ENCODE assay signal across 1 cellular context in the genomic region with DNA sequence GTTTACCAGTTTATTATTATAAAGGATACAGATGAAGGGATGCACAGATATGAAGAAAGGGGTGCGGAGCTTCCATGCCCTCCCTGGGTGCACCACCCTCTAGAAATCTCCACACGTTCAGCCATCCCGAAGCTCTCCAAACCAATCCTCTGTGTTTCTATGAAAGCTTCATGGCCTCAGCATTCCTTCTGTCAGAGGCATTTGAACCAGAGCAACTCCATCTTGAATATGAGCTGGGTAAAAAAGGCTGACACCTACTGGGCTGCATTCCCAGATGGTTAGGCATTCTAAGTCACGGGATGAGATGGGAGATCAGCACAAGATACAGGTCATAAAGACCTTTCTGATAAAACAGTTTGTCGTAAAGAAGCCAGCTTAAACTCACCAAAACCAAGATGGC.
TF ChIP-seq lines count a peak whose summit lies in the region.

No MANE protein-coding gene starts in this region.

TF ChIP-seq in K562, 482 proteins besides CTCF, POLR2A, EP300 and RAD21 (continued from another document and continues in another):
- TF ChIP-seq, protein P1, sequence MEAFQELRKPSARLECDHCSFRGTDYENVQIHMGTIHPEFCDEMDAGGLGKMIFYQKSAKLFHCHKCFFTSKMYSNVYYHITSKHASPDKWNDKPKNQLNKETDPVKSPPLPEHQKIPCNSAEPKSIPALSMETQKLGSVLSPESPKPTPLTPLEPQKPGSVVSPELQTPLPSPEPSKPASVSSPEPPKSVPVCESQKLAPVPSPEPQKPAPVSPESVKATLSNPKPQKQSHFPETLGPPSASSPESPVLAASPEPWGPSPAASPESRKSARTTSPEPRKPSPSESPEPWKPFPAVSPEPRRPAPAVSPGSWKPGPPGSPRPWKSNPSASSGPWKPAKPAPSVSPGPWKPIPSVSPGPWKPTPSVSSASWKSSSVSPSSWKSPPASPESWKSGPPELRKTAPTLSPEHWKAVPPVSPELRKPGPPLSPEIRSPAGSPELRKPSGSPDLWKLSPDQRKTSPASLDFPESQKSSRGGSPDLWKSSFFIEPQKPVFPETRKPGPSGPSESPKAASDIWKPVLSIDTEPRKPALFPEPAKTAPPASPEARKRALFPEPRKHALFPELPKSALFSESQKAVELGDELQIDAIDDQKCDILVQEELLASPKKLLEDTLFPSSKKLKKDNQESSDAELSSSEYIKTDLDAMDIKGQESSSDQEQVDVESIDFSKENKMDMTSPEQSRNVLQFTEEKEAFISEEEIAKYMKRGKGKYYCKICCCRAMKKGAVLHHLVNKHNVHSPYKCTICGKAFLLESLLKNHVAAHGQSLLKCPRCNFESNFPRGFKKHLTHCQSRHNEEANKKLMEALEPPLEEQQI (IDR thresholded peaks at IDR 0.05): no peak
- TF ChIP-seq MEF2D (tag; conservative IDR thresholded peaks at IDR 0.05; ENCODE audit: low read depth): peak; percentile 96
- TF ChIP-seq NR1H2 (CRISPR knock-in tag; IDR thresholded peaks at IDR 0.05): no peak
- TF ChIP-seq ZSCAN29 (IDR thresholded peaks at IDR 0.05): no peak
- peak; percentile 87 for TF ChIP-seq ZNF584 (CRISPR knock-in tag; IDR thresholded peaks at IDR 0.05; ENCODE audit: low read depth)
- TF ChIP-seq, protein P2, sequence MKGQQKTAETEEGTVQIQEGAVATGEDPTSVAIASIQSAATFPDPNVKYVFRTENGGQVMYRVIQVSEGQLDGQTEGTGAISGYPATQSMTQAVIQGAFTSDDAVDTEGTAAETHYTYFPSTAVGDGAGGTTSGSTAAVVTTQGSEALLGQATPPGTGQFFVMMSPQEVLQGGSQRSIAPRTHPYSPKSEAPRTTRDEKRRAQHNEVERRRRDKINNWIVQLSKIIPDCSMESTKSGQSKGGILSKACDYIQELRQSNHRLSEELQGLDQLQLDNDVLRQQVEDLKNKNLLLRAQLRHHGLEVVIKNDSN (CRISPR knock-in tag; IDR thresholded peaks at IDR 0.05): no peak
- peak; percentile 64; the same call in 1 of the 2 replicates for TF ChIP-seq KLF13 (tag; IDR thresholded peaks at IDR 0.05; ENCODE audit: borderline replicate concordance, low read depth)
- TF ChIP-seq TEAD2 (tag; IDR thresholded peaks at IDR 0.05): peak; percentile 90
- TF ChIP-seq ZNF717 (CRISPR knock-in tag; IDR thresholded peaks at IDR 0.05): no peak
- TF ChIP-seq ZNF354B (CRISPR knock-in tag; IDR thresholded peaks at IDR 0.05): peak; percentile 85; the same call in 1 of the 2 replicates
- no peak for TF ChIP-seq PCBP2 (IDR thresholded peaks at IDR 0.05; ENCODE audit: low read depth, low read length, poor library complexity, severe bottlenecking)
- TF ChIP-seq ATF1 (CRISPR knock-in tag; IDR thresholded peaks at IDR 0.05): no peak
- no peak; the same call in 1 of the 2 replicates for TF ChIP-seq ATF1 (tag; IDR thresholded peaks at IDR 0.05)
- no peak for TF ChIP-seq NCOA1 (IDR thresholded peaks at IDR 0.05; ENCODE audit: low read depth)
- peak; percentile 96 for TF ChIP-seq ZNF668 (CRISPR knock-in tag; IDR thresholded peaks at IDR 0.05)
- TF ChIP-seq KAT2B (IDR thresholded peaks at IDR 0.05; ENCODE audit: low read depth, low read length): no peak
- TF ChIP-seq ZNF324 (CRISPR knock-in tag; IDR thresholded peaks at IDR 0.05): peak; percentile 54; the same call in 1 of the 2 replicates
- TF ChIP-seq TAF1 (IDR thresholded peaks at IDR 0.05; ENCODE audit: control insufficient read depth, extremely low read depth, insufficient read depth, low read length, severe bottlenecking): no peak
- TF ChIP-seq MTA1 (IDR thresholded peaks at IDR 0.05; ENCODE audit: borderline replicate concordance): no peak
- no peak for TF ChIP-seq CBFB (CRISPR knock-in tag; IDR thresholded peaks at IDR 0.05)
- TF ChIP-seq, protein P3, sequence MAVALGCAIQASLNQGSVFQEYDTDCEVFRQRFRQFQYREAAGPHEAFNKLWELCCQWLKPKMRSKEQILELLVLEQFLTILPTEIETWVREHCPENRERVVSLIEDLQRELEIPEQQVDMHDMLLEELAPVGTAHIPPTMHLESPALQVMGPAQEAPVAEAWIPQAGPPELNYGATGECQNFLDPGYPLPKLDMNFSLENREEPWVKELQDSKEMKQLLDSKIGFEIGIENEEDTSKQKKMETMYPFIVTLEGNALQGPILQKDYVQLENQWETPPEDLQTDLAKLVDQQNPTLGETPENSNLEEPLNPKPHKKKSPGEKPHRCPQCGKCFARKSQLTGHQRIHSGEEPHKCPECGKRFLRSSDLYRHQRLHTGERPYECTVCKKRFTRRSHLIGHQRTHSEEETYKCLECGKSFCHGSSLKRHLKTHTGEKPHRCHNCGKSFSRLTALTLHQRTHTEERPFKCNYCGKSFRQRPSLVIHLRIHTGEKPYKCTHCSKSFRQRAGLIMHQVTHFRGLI (CRISPR knock-in tag; IDR thresholded peaks at IDR 0.05): peak; percentile 93
- TF ChIP-seq TAF15 (IDR thresholded peaks at IDR 0.05; ENCODE audit: low read depth, low read length): no peak
- TF ChIP-seq ILF3 (IDR thresholded peaks at IDR 0.05; ENCODE audit: borderline replicate concordance): no peak
- TF ChIP-seq ZNF507 (tag; conservative IDR thresholded peaks at IDR 0.05): peak; percentile 42
- no peak for TF ChIP-seq POLR2G (IDR thresholded peaks at IDR 0.05; ENCODE audit: low read depth, low read length)
- TF ChIP-seq CBX5 (IDR thresholded peaks at IDR 0.05; ENCODE audit: borderline replicate concordance, low read depth): no peak
- no peak for TF ChIP-seq POLR2B (IDR thresholded peaks at IDR 0.05; ENCODE audit: low read depth, partially characterized antibody)
- no peak for TF ChIP-seq HDAC3 (IDR thresholded peaks at IDR 0.05; ENCODE audit: borderline replicate concordance, partially characterized antibody)
- TF ChIP-seq ZNF57 (CRISPR knock-in tag; IDR thresholded peaks at IDR 0.05): no peak
- TF ChIP-seq ZKSCAN8 (CRISPR knock-in tag; IDR thresholded peaks at IDR 0.05): peak; percentile 82; the same call in 1 of the 2 replicates
- no peak for TF ChIP-seq MIER1 (IDR thresholded peaks at IDR 0.05; ENCODE audit: low read depth)
- TF ChIP-seq FOXM1 (IDR thresholded peaks at IDR 0.05; ENCODE audit: low read depth): no peak
- no peak for TF ChIP-seq FOXM1 (CRISPR knock-in tag; IDR thresholded peaks at IDR 0.05; ENCODE audit: low read depth)
- no peak for TF ChIP-seq RUNX1 (IDR thresholded peaks at IDR 0.05; ENCODE audit: low read depth)
- no peak for TF ChIP-seq PTBP1 (IDR thresholded peaks at IDR 0.05; ENCODE audit: low read depth, low read length)
- TF ChIP-seq DPF2 (IDR thresholded peaks at IDR 0.05): no peak
- TF ChIP-seq, protein P4, sequence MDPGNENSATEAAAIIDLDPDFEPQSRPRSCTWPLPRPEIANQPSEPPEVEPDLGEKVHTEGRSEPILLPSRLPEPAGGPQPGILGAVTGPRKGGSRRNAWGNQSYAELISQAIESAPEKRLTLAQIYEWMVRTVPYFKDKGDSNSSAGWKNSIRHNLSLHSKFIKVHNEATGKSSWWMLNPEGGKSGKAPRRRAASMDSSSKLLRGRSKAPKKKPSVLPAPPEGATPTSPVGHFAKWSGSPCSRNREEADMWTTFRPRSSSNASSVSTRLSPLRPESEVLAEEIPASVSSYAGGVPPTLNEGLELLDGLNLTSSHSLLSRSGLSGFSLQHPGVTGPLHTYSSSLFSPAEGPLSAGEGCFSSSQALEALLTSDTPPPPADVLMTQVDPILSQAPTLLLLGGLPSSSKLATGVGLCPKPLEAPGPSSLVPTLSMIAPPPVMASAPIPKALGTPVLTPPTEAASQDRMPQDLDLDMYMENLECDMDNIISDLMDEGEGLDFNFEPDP (CRISPR knock-in tag; IDR thresholded peaks at IDR 0.05): 0 out of 2 replicates have a peak, but pooled peaks have one; percentile 78
- peak; percentile 69; the same call in 1 of the 2 replicates for TF ChIP-seq STAT5B (CRISPR knock-in tag; IDR thresholded peaks at IDR 0.05)
- peak; percentile 83 for TF ChIP-seq BCL6 (CRISPR knock-in tag; IDR thresholded peaks at IDR 0.05)
- no peak for TF ChIP-seq PHF8 (IDR thresholded peaks at IDR 0.05; ENCODE audit: borderline replicate concordance, low read length)
- peak; percentile 85; the same call in 1 of the 2 replicates for TF ChIP-seq ZNF133 (CRISPR knock-in tag; IDR thresholded peaks at IDR 0.05)
- TF ChIP-seq ZNF212 (CRISPR knock-in tag; IDR thresholded peaks at IDR 0.05): peak; percentile 76; the same call in 1 of the 2 replicates
- TF ChIP-seq POLR3G (IDR thresholded peaks at IDR 0.05; ENCODE audit: extremely low read depth, insufficient read length, insufficient replicate concordance): no peak
- TF ChIP-seq CBX3 (IDR thresholded peaks at IDR 0.05; ENCODE audit: borderline replicate concordance in 1 of 2, low read length in 2 of 2): no peak
- TF ChIP-seq KLF10 (CRISPR knock-in tag; IDR thresholded peaks at IDR 0.05): no peak
- TF ChIP-seq ZNF695 (CRISPR knock-in tag; IDR thresholded peaks at IDR 0.05): peak; percentile 75; the same call in 1 of the 2 replicates
- TF ChIP-seq TGIF2 (CRISPR knock-in tag; IDR thresholded peaks at IDR 0.05): no peak
- no peak for TF ChIP-seq CREM (IDR thresholded peaks at IDR 0.05; ENCODE audit: low read depth)
- no peak for TF ChIP-seq NFYB (IDR thresholded peaks at IDR 0.05; ENCODE audit: extremely low read depth, insufficient read length)
- no peak for TF ChIP-seq CCNT2 (IDR thresholded peaks at IDR 0.05; ENCODE audit: borderline replicate concordance, extremely low read depth, insufficient read length, low read depth, low read length)
- no peak for TF ChIP-seq CCAR2 (IDR thresholded peaks at IDR 0.05; ENCODE audit: low read depth, low read length)
- TF ChIP-seq, protein P5, sequence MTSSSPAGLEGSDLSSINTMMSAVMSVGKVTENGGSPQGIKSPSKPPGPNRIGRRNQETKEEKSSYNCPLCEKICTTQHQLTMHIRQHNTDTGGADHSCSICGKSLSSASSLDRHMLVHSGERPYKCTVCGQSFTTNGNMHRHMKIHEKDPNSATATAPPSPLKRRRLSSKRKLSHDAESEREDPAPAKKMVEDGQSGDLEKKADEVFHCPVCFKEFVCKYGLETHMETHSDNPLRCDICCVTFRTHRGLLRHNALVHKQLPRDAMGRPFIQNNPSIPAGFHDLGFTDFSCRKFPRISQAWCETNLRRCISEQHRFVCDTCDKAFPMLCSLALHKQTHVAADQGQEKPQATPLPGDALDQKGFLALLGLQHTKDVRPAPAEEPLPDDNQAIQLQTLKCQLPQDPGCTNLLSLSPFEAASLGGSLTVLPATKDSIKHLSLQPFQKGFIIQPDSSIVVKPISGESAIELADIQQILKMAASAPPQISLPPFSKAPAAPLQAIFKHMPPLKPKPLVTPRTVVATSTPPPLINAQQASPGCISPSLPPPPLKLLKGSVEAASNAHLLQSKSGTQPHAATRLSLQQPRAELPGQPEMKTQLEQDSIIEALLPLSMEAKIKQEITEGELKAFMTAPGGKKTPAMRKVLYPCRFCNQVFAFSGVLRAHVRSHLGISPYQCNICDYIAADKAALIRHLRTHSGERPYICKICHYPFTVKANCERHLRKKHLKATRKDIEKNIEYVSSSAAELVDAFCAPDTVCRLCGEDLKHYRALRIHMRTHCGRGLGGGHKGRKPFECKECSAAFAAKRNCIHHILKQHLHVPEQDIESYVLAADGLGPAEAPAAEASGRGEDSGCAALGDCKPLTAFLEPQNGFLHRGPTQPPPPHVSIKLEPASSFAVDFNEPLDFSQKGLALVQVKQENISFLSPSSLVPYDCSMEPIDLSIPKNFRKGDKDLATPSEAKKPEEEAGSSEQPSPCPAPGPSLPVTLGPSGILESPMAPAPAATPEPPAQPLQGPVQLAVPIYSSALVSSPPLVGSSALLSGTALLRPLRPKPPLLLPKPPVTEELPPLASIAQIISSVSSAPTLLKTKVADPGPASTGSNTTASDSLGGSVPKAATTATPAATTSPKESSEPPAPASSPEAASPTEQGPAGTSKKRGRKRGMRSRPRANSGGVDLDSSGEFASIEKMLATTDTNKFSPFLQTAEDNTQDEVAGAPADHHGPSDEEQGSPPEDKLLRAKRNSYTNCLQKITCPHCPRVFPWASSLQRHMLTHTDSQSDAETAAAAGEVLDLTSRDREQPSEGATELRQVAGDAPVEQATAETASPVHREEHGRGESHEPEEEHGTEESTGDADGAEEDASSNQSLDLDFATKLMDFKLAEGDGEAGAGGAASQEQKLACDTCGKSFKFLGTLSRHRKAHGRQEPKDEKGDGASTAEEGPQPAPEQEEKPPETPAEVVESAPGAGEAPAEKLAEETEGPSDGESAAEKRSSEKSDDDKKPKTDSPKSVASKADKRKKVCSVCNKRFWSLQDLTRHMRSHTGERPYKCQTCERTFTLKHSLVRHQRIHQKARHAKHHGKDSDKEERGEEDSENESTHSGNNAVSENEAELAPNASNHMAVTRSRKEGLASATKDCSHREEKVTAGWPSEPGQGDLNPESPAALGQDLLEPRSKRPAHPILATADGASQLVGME (CRISPR knock-in tag; IDR thresholded peaks at IDR 0.05): peak; percentile 80; the same call in 1 of the 2 replicates
- TF ChIP-seq SUPT5H (IDR thresholded peaks at IDR 0.05): no peak
- no peak for TF ChIP-seq RNF2 (IDR thresholded peaks at IDR 0.05)
- TF ChIP-seq DMBX1 (CRISPR knock-in tag; IDR thresholded peaks at IDR 0.05; ENCODE audit: borderline replicate concordance): peak; percentile 97
- TF ChIP-seq CSDE1 (IDR thresholded peaks at IDR 0.05): no peak
- TF ChIP-seq, protein P6, sequence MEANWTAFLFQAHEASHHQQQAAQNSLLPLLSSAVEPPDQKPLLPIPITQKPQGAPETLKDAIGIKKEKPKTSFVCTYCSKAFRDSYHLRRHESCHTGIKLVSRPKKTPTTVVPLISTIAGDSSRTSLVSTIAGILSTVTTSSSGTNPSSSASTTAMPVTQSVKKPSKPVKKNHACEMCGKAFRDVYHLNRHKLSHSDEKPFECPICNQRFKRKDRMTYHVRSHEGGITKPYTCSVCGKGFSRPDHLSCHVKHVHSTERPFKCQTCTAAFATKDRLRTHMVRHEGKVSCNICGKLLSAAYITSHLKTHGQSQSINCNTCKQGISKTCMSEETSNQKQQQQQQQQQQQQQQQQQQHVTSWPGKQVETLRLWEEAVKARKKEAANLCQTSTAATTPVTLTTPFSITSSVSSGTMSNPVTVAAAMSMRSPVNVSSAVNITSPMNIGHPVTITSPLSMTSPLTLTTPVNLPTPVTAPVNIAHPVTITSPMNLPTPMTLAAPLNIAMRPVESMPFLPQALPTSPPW (CRISPR knock-in tag; IDR thresholded peaks at IDR 0.05): no peak
- TF ChIP-seq, protein P7, sequence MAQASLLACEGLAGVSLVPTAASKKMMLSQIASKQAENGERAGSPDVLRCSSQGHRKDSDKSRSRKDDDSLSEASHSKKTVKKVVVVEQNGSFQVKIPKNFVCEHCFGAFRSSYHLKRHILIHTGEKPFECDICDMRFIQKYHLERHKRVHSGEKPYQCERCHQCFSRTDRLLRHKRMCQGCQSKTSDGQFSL (CRISPR knock-in tag; IDR thresholded peaks at IDR 0.05): no peak
- TF ChIP-seq, protein P7 (tag; IDR thresholded peaks at IDR 0.05): peak in 1 of 2 experiments; percentile 93; a peak in 2 of 4 replicates
- peak; percentile 53; the same call in 1 of the 2 replicates for TF ChIP-seq DIDO1 (tag; IDR thresholded peaks at IDR 0.05; ENCODE audit: low read depth)
- TF ChIP-seq ZNF253 (CRISPR knock-in tag; conservative IDR thresholded peaks at IDR 0.05): no peak
- peak; percentile 72 for TF ChIP-seq ZNF707 (CRISPR knock-in tag; conservative IDR thresholded peaks at IDR 0.05)
- TF ChIP-seq JUNB (CRISPR knock-in tag; conservative IDR thresholded peaks at IDR 0.05): no peak
- TF ChIP-seq, protein P8, sequence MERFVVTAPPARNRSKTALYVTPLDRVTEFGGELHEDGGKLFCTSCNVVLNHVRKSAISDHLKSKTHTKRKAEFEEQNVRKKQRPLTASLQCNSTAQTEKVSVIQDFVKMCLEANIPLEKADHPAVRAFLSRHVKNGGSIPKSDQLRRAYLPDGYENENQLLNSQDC (CRISPR knock-in tag; IDR thresholded peaks at IDR 0.05): no peak
